In genomic region chr1:54199765-54200518, GRCh38 we compare ENCODE assay signal across 1 cellular context.
TF ChIP-seq lines count a peak whose summit lies in the region.

A gene with protein sequence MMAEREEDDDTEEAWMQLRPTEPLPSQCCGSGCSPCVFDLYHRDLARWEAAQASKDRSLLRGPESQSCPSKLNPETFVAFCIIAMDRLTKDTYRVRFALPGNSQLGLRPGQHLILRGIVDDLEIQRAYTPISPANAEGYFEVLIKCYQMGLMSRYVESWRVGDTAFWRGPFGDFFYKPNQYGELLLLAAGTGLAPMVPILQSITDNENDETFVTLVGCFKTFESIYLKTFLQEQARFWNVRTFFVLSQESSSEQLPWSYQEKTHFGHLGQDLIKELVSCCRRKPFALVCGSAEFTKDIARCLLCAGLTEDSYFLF (minus strand): TSS chr1:54200030. CDS start chr1:54195616, 4,414 bp downstream.
MRPL37 (plus strand) TSS chr1:54200167; CDS start chr1:54200244, 77 bp downstream.

TF ChIP-seq in GM12878, 131 proteins besides CTCF, POLR2A, EP300 and RAD21 (continued from another document):
- no peak; the same call in 1 of the 2 replicates for TF ChIP-seq BRCA1 (IDR thresholded peaks at IDR 0.05; ENCODE audit: low read depth, low read length)
- peak; percentile 69; the same call in 1 of the 2 replicates for TF ChIP-seq RAD51 (IDR thresholded peaks at IDR 0.05)
- TF ChIP-seq ZNF622 (IDR thresholded peaks at IDR 0.05) = no peak
- no peak for TF ChIP-seq JUNB (IDR thresholded peaks at IDR 0.05)
- peak; percentile 99 for TF ChIP-seq PBX3 (IDR thresholded peaks at IDR 0.05; ENCODE audit: insufficient replicate concordance, low read depth, low read length)
- no peak for TF ChIP-seq MYC (IDR thresholded peaks at IDR 0.05; ENCODE audit: insufficient read depth, insufficient read length, insufficient replicate concordance, low read length, severe bottlenecking)
- TF ChIP-seq MEF2A (IDR thresholded peaks at IDR 0.05; ENCODE audit: insufficient read depth, low read depth, low read length) = no peak
- no peak for TF ChIP-seq NR2F1 (conservative IDR thresholded peaks at IDR 0.05)
- TF ChIP-seq PML (IDR thresholded peaks at IDR 0.05; ENCODE audit: low read length) = no peak
- no peak for TF ChIP-seq ASH2L (IDR thresholded peaks at IDR 0.05; ENCODE audit: borderline replicate concordance, low read depth)
